In the genomic region with DNA sequence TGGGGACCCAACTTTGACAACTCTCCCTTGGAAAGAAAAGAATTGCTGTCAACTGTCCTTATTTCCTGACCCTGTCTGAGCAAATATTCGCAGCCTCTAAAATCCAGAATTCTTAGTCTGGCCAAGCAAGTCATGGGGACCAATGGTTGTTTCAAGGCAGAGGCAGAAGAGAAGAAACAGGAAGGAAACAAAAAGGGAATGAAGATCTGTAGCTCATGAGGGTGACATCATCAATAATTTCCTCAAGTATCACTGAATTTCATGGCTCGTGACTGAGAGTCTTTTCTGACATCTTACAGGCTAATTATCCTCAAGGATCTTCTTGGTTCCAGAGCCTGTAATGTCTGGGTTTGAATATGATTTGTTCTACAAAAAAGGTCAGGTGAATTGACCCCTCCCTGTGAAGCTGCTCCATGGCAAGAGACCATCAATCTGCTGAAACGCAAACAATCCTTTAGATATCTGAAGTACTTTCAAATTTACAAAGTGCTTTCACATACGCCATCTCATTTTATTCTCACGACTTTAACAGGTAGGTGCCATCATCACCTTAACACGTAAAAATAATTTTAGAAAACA, we compare ENCODE assay signal across 9 cellular contexts. TPM values are rescaled to one million over a fixed set of nuclear protein-coding genes. Genes with fewer than 3 reads are reported as not detected.
DNase-seq lines count a peak whose midpoint lies in the region; ATAC-seq, FAIRE-seq and TF ChIP-seq lines count a peak whose summit lies in the region.
"Had no signal": no experiment of that assay in that cellular context is flagged by ENCODE, and none has a peak within 500 bp of the region (broad histone marks: within the 10 kb centered on the region; RNA-seq: fewer than 3 reads in every experiment).

No MANE protein-coding gene starts in this region.

- ATAC-seq in T-helper 17 cell (no peak), gastroesophageal sphincter (no peak)

- H3K9me3 ChIP-seq in T-helper 17 cell (ENCODE audit: control insufficient read depth, low read length, poor library complexity, severe bottlenecking), result no peaks in the 10 kb centered on the region
- no peaks in the 10 kb centered on the region for H3K9me3 ChIP-seq in gastroesophageal sphincter
- H3K9me3 ChIP-seq in vagina, result no peaks in the 10 kb centered on the region

- H3K4me3 Mint-ChIP-seq in T-helper 17 cell, result peak overlapping the region; percentile 99

- no peak for TF ChIP-seq CTCF in gastroesophageal sphincter (IDR thresholded peaks at IDR 0.05)
- no peak for TF ChIP-seq CTCF in vagina (IDR thresholded peaks at IDR 0.05)

- 43 to 49% methylated on average over 6 of the region's 6 CpGs for WGBS in gastroesophageal sphincter (ENCODE audit: low coverage in 1 of 2), 2 donors

- peaks cover 49% of the 10 kb centered on the region for H3K4me1 Mint-ChIP-seq in T-helper 17 cell

- peak; percentile 12 for FAIRE-seq in GM18507 (lab: Jason Lieb, UNC)

- H3K36me3 Mint-ChIP-seq in T-helper 17 cell (ENCODE audit: low read depth), result peaks cover 10% of the 10 kb centered on the region

- no peaks in the 10 kb centered on the region for H3K27me3 Mint-ChIP-seq in T-helper 17 cell

- DNase-seq in AML-193 (lab: John Stamatoyannopoulos, UW) (peak; percentile 14 to 27), GM18507 (ENCODE audit: extremely low spot score, insufficient read length, low read depth) (no peak), T-helper 17 cell (no peak), vagina (ENCODE audit: extremely low spot score in 2 of 2) (no peak), putamen (ENCODE audit: low spot score) (no peak), NCI-H2107 treated with DMSO at 0.1 percent for 48 hours (lab: John Stamatoyannopoulos, UW; ENCODE audit: unreplicated experiment) (no peak)
- DNase-seq in stimulated activated CD4-positive, alpha-beta T cell treated with anti-CD3 and anti-CD28 coated beads, Interleukin-12 subunit alpha, Interleukin-12 subunit beta, amount 100 ng/mL, for 4 hours, result no peak
- DNase-seq: central memory CD4-positive, alpha-beta T cell had no signal

- no peak for TF ChIP-seq EP300 in gastroesophageal sphincter (IDR thresholded peaks at IDR 0.05)

- TF ChIP-seq POLR2A in gastroesophageal sphincter (IDR thresholded peaks at IDR 0.05), result no peak
- TF ChIP-seq POLR2A in vagina (IDR thresholded peaks at IDR 0.05), result no peak

- no peaks in the 10 kb centered on the region for H3K36me3 ChIP-seq in gastroesophageal sphincter
- no peaks in the 10 kb centered on the region for H3K36me3 ChIP-seq in vagina

- H3K27ac ChIP-seq in gastroesophageal sphincter, result peak overlapping the region; percentile 66 to 95 (median 92)
- no peak overlapping the region for H3K27ac ChIP-seq in vagina

- H3K4me1 ChIP-seq in gastroesophageal sphincter (peaks cover 5 to 71% (median 16%) of the 10 kb centered on the region in 3 donors), vagina (peaks cover 55% of the 10 kb centered on the region)

- no peaks in the 10 kb centered on the region for H3K27me3 ChIP-seq in gastroesophageal sphincter
- H3K27me3 ChIP-seq in vagina, result no peaks in the 10 kb centered on the region

- H3K4me3 ChIP-seq in gastroesophageal sphincter (no peak overlapping the region), vagina (peak overlapping the region in 1 of 2 donors; percentile 10)

- intact Hi-C loops in vagina (cut with DNase I), result loop anchor here (10.0 kb wide), 1 partner anchor 116 kb away; no protein-coding TSS in a partner anchor

- peak overlapping the region; percentile 97 for H3K27ac Mint-ChIP-seq in T-helper 17 cell

RNA-seq across cellular contexts. Expression of a gene that starts 5.8 kb away (rescaled TPM):
- total RNA-seq in T-helper 17 cell (10 to 100 TPM; 61.5 to 63.7 TPM), gastroesophageal sphincter (10 to 100 TPM; 19.7 to 51.1 (median 33.8) TPM), vagina (20.6 TPM)

Comparison
In these comparisons a context has a peak if more than half of its experiments do, and no peak if none do; other contexts are left out.
1. DNase-seq: peak in AML-193 (2 of 2); none in GM18507 (single experiment), T-helper 17 cell (0 of 3), stimulated activated CD4-positive, alpha-beta T cell treated with anti-CD3 and anti-CD28 coated beads, Interleukin-12 subunit alpha, Interleukin-12 subunit beta, amount 100 ng/mL, for 4 hours (single experiment), vagina (0 of 2), putamen (single experiment) and NCI-H2107 treated with DMSO at 0.1 percent for 48 hours (single experiment).